27 cellular contexts compared by ENCODE assay signal in genomic region chr7:63376873-63377272, GRCh38.
"Had no signal": no experiment of that assay in that cellular context is flagged by ENCODE, and none has a peak within 500 bp of the region (broad histone marks: within the 10 kb centered on the region; RNA-seq: fewer than 3 reads in every experiment).

No MANE protein-coding gene starts in this region.

- H3K4me1 ChIP-seq: stomach, suprapubic skin, testis, thyroid gland, tibial artery, tibial nerve, transverse colon, upper lobe of left lung, upper lobe of right lung, uterus, vagina had no signal

- FAIRE-seq: urothelium cell line had no signal

- ATAC-seq: stimulated activated effector memory CD8-positive, alpha-beta T cell treated with anti-CD3 and anti-CD28 coated beads, Interleukin-12 subunit alpha, Interleukin-12 subunit beta, amount 100 ng/mL, for 72 hours; stimulated activated memory B cell treated with anti-CD40 and anti-IgM and Interleukin-4, amounts not matched to agents 10 μg/mL and 1 μg/mL and 100 μg/mL, for 72 hours; stimulated activated naive B cell treated with anti-CD40 and anti-IgM and Interleukin-4, amounts not matched to agents 10 μg/mL and 1 μg/mL and 100 μg/mL, for 72 hours; stimulated activated naive CD8-positive, alpha-beta T cell treated with anti-CD3 and anti-CD28 coated beads, Interleukin-15, amount 100 ng/mL, for 72 hours; stimulated activated naive CD8-positive, alpha-beta T cell treated with anti-CD3 and anti-CD28 coated beads, Interleukin-15, Interleukin-2, amounts not matched to agents 100 U/mL and 50 U/mL, for 24 hours; upper lobe of right lung had no signal

- H3K9me3 ChIP-seq: testis, thoracic aorta, thyroid gland, tibial artery, upper lobe of left lung, upper lobe of right lung, uterus, vagina had no signal

- H3K27me3 ChIP-seq: stomach, suprapubic skin, testis, thyroid gland, tibial artery, tibial nerve, transverse colon, upper lobe of left lung, upper lobe of right lung, uterus, vagina had no signal

- H3K36me3 ChIP-seq: stomach, suprapubic skin, thoracic aorta, thyroid gland, tibial artery, tibial nerve, transverse colon, upper lobe of left lung, upper lobe of right lung, uterus, vagina had no signal

- H3K27ac ChIP-seq: stomach, suprapubic skin, testis, thoracic aorta, thyroid gland, tibial artery, tibial nerve, transverse colon, upper lobe of left lung, upper lobe of right lung, uterus, vagina had no signal

- DNase-seq: stimulated activated CD4-positive, alpha-beta T cell treated with anti-CD3 and anti-CD28 coated beads, Interleukin-2, amount 100 ng/mL, for 48 hours; stimulated activated CD4-positive, alpha-beta T cell treated with anti-CD3 and anti-CD28 coated beads, Interleukin-4, amount 100 ng/mL, for 1 hour; stimulated activated CD4-positive, alpha-beta T cell treated with anti-CD3 and anti-CD28 coated beads, Interleukin-4, amount 100 ng/mL, for 24 hours; stimulated activated CD4-positive, alpha-beta T cell treated with anti-CD3 and anti-CD28 coated beads, Interleukin-4, amount 100 ng/mL, for 4 hours; stimulated activated CD8-positive, alpha-beta memory T cell treated with anti-CD3 and anti-CD28 coated beads, Interleukin-4, amount 100 ng/mL, for 48 hours; stimulated activated naive B cell treated with anti-CD40 and anti-IgM and Interleukin-4, amounts not matched to agents 10 μg/mL and 1 μg/mL and 100 μg/mL, for 72 hours; stimulated activated naive CD4-positive, alpha-beta T cell; stimulated activated naive CD4-positive, alpha-beta T cell treated with Interleukin-2 at 50 U/mL for 16 hours; stimulated activated naive CD8-positive, alpha-beta T cell treated with anti-CD3 and anti-CD28 coated beads, Interleukin-15, amount 100 ng/mL, for 72 hours; stimulated activated naive CD8-positive, alpha-beta T cell treated with anti-CD3 and anti-CD28 coated beads, Interleukin-15, Interleukin-2, amounts not matched to agents 100 U/mL and 50 U/mL, for 24 hours; stomach; substantia nigra; testis; thyroid gland; tibial artery; transverse colon; trophoblast cell; upper lobe of left lung; upper lobe of right lung; uterus had no signal

- H3K4me3 ChIP-seq: stomach, suprapubic skin, testis, thoracic aorta, thyroid gland, tibial artery, tibial nerve, transverse colon, upper lobe of left lung, upper lobe of right lung, uterus, vagina had no signal
